21 cellular contexts compared by ENCODE assay signal in genomic region chr13:43030548-43030947, GRCh38. TPM values are rescaled to one million over a fixed set of nuclear protein-coding genes. Genes with fewer than 3 reads are reported as not detected.
DNase-seq lines count a peak whose midpoint lies in the region; ATAC-seq, FAIRE-seq and TF ChIP-seq lines count a peak whose summit lies in the region.
"Had no signal": no experiment of that assay in that cellular context is flagged by ENCODE, and none has a peak within 500 bp of the region (broad histone marks: within the 10 kb centered on the region; RNA-seq: fewer than 3 reads in every experiment).

No MANE protein-coding gene starts in this region.

- intact Hi-C loops in left lung (cut with DNase I): no loop called here
- intact Hi-C loops in head of caudate nucleus (cut with DNase I): no loop called here

- H3K27me3 ChIP-seq in left lung: no peaks in the 10 kb centered on the region
- H3K27me3 ChIP-seq: SJCRH30, suprapubic skin had no signal

- peaks cover 20% of the 10 kb centered on the region for H3K36me3 Mint-ChIP-seq in mesothelial cell of epicardium

- no peak overlapping the region for H3K27ac ChIP-seq in left lung
- H3K27ac ChIP-seq: SJCRH30, suprapubic skin, WERI-Rb-1 had no signal

- ATAC-seq in GM19463 (IDR thresholded peaks at IDR 0.05; ENCODE audit: unreplicated experiment) (peak; percentile 88), HG03378 (IDR thresholded peaks at IDR 0.05; ENCODE audit: unreplicated experiment) (peak; percentile 71), left lung (no peak)
- ATAC-seq: activated CD8-positive, alpha-beta T cell treated with anti-CD3 and anti-CD28 coated beads for 36 hours; CD8-positive, alpha-beta T cell; GM23338; PC-3 had no signal

- H3K4me1 Mint-ChIP-seq in mesothelial cell of epicardium: peaks cover 44% of the 10 kb centered on the region

- peaks cover 9% of the 10 kb centered on the region for H3K9me3 Mint-ChIP-seq in mesothelial cell of epicardium
- H3K9me3 Mint-ChIP-seq: activated naive CD4-positive, alpha-beta T cell treated with anti-CD3 and anti-CD28 coated beads, Interleukin-2, amount 50 U/mL, for 24 hours; GM23338 had no signal

- no peak overlapping the region for H3K4me3 Mint-ChIP-seq in mesothelial cell of epicardium
- H3K4me3 Mint-ChIP-seq: activated CD8-positive, alpha-beta T cell treated with anti-CD3 and anti-CD28 coated beads for 36 hours; activated naive CD4-positive, alpha-beta T cell treated with anti-CD3 and anti-CD28 coated beads, Interleukin-2, amount 50 U/mL, for 24 hours; CD8-positive, alpha-beta T cell; endodermal cell; GM23338 had no signal

- TF ChIP-seq CTCF in mesothelial cell of epicardium (IDR thresholded peaks at IDR 0.05; ENCODE audit: unreplicated experiment): no peak
- TF ChIP-seq CTCF in left lung (IDR thresholded peaks at IDR 0.05): no peak

- H3K4me3 ChIP-seq in left lung: no peak overlapping the region
- H3K4me3 ChIP-seq: GM23338, SJCRH30, suprapubic skin had no signal

- H3K27ac Mint-ChIP-seq in mesothelial cell of epicardium: peak overlapping the region; percentile 57
- H3K27ac Mint-ChIP-seq: activated CD8-positive, alpha-beta T cell treated with anti-CD3 and anti-CD28 coated beads for 36 hours; activated naive CD4-positive, alpha-beta T cell treated with anti-CD3 and anti-CD28 coated beads, Interleukin-2, amount 50 U/mL, for 24 hours; CD8-positive, alpha-beta T cell; endodermal cell; GM23338 had no signal

- peaks cover 0 to 12% of the 10 kb centered on the region in 2 donors for H3K4me1 ChIP-seq in left lung
- H3K4me1 ChIP-seq: SJCRH30 had no signal

- FAIRE-seq in GM18507 (lab: Jason Lieb, UNC): peak; percentile 58

- no peak for DNase-seq in GM18507 (ENCODE audit: extremely low spot score, insufficient read length, low read depth)
- no peak for DNase-seq in mesothelial cell of epicardium (ENCODE audit: low spot score in 2 of 2, unreplicated experiment in 2 of 2)
- no peak for DNase-seq in left lung
- no peak for DNase-seq in head of caudate nucleus
- DNase-seq in NCI-H128 (lab: John Stamatoyannopoulos, UW; ENCODE audit: unreplicated experiment): no peak
- DNase-seq in SHP77 (lab: John Stamatoyannopoulos, UW): no peak
- DNase-seq: activated CD8-positive, alpha-beta T cell treated with anti-CD3 and anti-CD28 coated beads for 36 hours; activated T-cell treated with anti-CD3 and anti-CD28 coated beads, Interleukin-2, amount 50 U/mL, for 1 hour; CD8-positive, alpha-beta T cell; endodermal cell; NCI-H1436; NCI-H2171; PC-3; SJCRH30; T-helper 2 cell; WERI-Rb-1 had no signal

- H3K36me3 ChIP-seq in left lung: peaks cover 0 to 10% of the 10 kb centered on the region in 2 donors
- H3K36me3 ChIP-seq: WERI-Rb-1 had no signal

- H3K9me3 ChIP-seq in left lung: no peaks in the 10 kb centered on the region
- H3K9me3 ChIP-seq: SJCRH30, suprapubic skin had no signal

- H3K27me3 Mint-ChIP-seq in mesothelial cell of epicardium (ENCODE audit: low read depth): no peaks in the 10 kb centered on the region
- H3K27me3 Mint-ChIP-seq: activated CD8-positive, alpha-beta T cell treated with anti-CD3 and anti-CD28 coated beads for 36 hours; activated naive CD4-positive, alpha-beta T cell treated with anti-CD3 and anti-CD28 coated beads, Interleukin-2, amount 50 U/mL, for 24 hours had no signal

RNA-seq across cellular contexts. Expression of gene DNAJC15, which starts 7.2 kb away (rescaled TPM):
- total RNA-seq in mesothelial cell of epicardium (31.6 to 35.9 TPM (median 32.5 TPM) in 3 replicates), left lung (10 to 100 TPM; 12.8 to 16.1 TPM)

RNA-seq across cellular contexts. Expression of gene EPSTI1, which starts 38.5 kb away (rescaled TPM):
- total RNA-seq in mesothelial cell of epicardium (37.3 to 44.0 TPM (median 42.7 TPM) in 3 replicates), left lung (10 to 100 TPM; 21.1 to 22.4 TPM)
